Comparison of ENCODE assay signal across 33 cellular contexts in the genomic region with DNA sequence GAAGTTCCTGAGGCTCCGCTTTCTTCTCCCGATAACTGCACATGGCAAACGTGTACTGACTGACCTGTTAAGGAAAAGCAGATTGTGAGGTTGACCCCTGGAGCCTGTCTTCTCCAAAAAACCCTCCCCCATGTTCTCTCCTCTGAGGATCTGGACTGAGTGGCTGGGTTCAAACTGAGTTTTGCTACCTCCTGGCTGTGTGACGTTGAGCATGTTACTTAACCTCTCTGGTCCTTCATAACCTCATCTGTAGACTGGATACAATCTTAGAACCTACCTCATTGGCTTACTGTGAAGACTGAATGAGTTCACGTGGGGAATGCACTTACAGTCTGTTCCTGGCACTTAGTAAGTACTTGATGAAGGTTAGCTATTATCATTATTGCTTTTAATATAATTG.
"Had no signal": no experiment of that assay in that cellular context is flagged by ENCODE, and none has a peak within 500 bp of the region (broad histone marks: within the 10 kb centered on the region; RNA-seq: fewer than 3 reads in every experiment).

No MANE protein-coding gene starts in this region.

- H3K27me3 ChIP-seq: adrenal gland, body of pancreas, brain microvascular endothelial cell, breast epithelium had no signal

- H3K4me3 ChIP-seq: adrenal gland, body of pancreas, breast epithelium had no signal

- DNase-seq: activated B cell treated with CpG ODN at 0.5 μM for 24 hours; activated CD4-positive, alpha-beta memory T cell treated with anti-CD3 and anti-CD28 coated beads for 36 hours; activated CD4-positive, alpha-beta T cell treated with anti-CD3 and anti-CD28 coated beads for 4 hours; activated CD4-positive, alpha-beta T cell treated with anti-CD3 and anti-CD28 coated beads, Interleukin-2, amount 10 ng/mL, durations not matched to agents 24 days and 14 days; activated CD4-positive, alpha-beta T cell treated with anti-CD3 and anti-CD28 coated beads, Interleukin-2, amount 50 U/mL, for 1 hour; activated CD4-positive, alpha-beta T cell treated with anti-CD3 and anti-CD28 coated beads, Interleukin-2, amount 50 U/mL, for 4 hours; activated CD4-positive, CD25-positive, alpha-beta regulatory T cell treated with anti-CD3 and anti-CD28 coated beads, Interleukin-2, amount 50 U/mL, for 72 hours; activated CD8-positive, alpha-beta memory T cell treated with anti-CD3 and anti-CD28 coated beads, Interleukin-2, amount 50 U/mL, for 4 hours; activated CD8-positive, alpha-beta T cell treated with anti-CD3 and anti-CD28 coated beads for 36 hours; activated effector memory CD4-positive, alpha-beta T cell treated with anti-CD3 and anti-CD28 coated beads, Interleukin-2, amount 50 U/mL, for 16 hours; activated gamma-delta T cell treated with Interleukin-2 at 50 U/mL for 16 hours; activated naive CD4-positive, alpha-beta T cell; activated naive CD4-positive, alpha-beta T cell treated with anti-CD3 and anti-CD28 coated beads for 36 hours; activated naive CD4-positive, alpha-beta T cell treated with anti-CD3 and anti-CD28 coated beads, Interleukin-2, amount 50 U/mL, for 16 hours; activated naive CD8-positive, alpha-beta T cell treated with anti-CD3 and anti-CD28 coated beads for 36 hours; activated T-cell treated with anti-CD3 and anti-CD28 coated beads for 4 hours; activated T-cell treated with anti-CD3 and anti-CD28 coated beads, Interleukin-2, amount 50 U/mL, for 1 hour; activated T-cell treated with anti-CD3 and anti-CD28 coated beads, Interleukin-2, amount 50 U/mL, for 4 hours; activated T-cell treated with anti-CD3 and anti-CD28 coated beads, Interleukin-2, amount 50 U/mL, for 72 hours; adrenal gland; amniotic stem cell; aorta; body of pancreas; brain microvascular endothelial cell; central memory CD4-positive, alpha-beta T cell; T-helper 2 cell; T-helper 9 cell had no signal

- ATAC-seq: activated CD8-positive, alpha-beta T cell treated with anti-CD3 and anti-CD28 coated beads for 36 hours; activated naive CD4-positive, alpha-beta T cell treated with anti-CD3 and anti-CD28 coated beads, Interleukin-2, amount 50 U/mL, for 72 hours; activated T-cell treated with anti-CD3 and anti-CD28 coated beads, Interleukin-2, amount 50 U/mL, for 4 hours; activated T-cell treated with anti-CD3 and anti-CD28 coated beads, Interleukin-2, amount 50 U/mL, for 72 hours; activated T-helper 17 cell treated with anti-CD3 and anti-CD28 coated beads, Interleukin-2, amount 50 U/mL, for 72 hours; body of pancreas had no signal

- H3K36me3 ChIP-seq: adrenal gland, brain microvascular endothelial cell, breast epithelium had no signal

- H3K9me3 ChIP-seq: adrenal gland, body of pancreas, breast epithelium had no signal

- H3K27ac ChIP-seq: adrenal gland, body of pancreas, brain microvascular endothelial cell, breast epithelium, VCaP had no signal

- H3K4me1 ChIP-seq: adrenal gland, body of pancreas, breast epithelium had no signal

- FAIRE-seq: astrocyte, TTC549 had no signal
